28 cellular contexts compared by ENCODE assay signal in genomic region chr5:180377556-180378197, GRCh38. TPM values are rescaled to one million over a fixed set of nuclear protein-coding genes. Genes with fewer than 3 reads are reported as not detected.
"Had no signal": no experiment of that assay in that cellular context is flagged by ENCODE, and none has a peak within 500 bp of the region (broad histone marks: within the 10 kb centered on the region; RNA-seq: fewer than 3 reads in every experiment).

No MANE protein-coding gene starts in this region.

- H3K27me3 Mint-ChIP-seq: activated naive CD8-positive, alpha-beta T cell had no signal

- H3K9me3 ChIP-seq: adrenal gland, ascending aorta had no signal

- ATAC-seq: activated T-cell treated with anti-CD3 and anti-CD28 coated beads, Interleukin-2, amount 50 U/mL, for 72 hours; esophagus mucosa; WTC11 had no signal

- H3K4me1 ChIP-seq: adrenal gland had no signal

- DNase-seq: activated CD4-positive, alpha-beta memory T cell treated with anti-CD3 and anti-CD28 coated beads, Interleukin-2, amount 10 ng/mL, durations not matched to agents 7 days and 5 days; activated CD4-positive, alpha-beta T cell treated with anti-CD3 and anti-CD28 coated beads for 1 hour; activated CD4-positive, alpha-beta T cell treated with anti-CD3 and anti-CD28 coated beads for 4 hours; activated CD4-positive, alpha-beta T cell treated with anti-CD3 and anti-CD28 coated beads, Interleukin-2, amount 10 ng/mL, durations not matched to agents 7 days and 5 days; activated CD4-positive, alpha-beta T cell treated with anti-CD3 and anti-CD28 coated beads, Interleukin-2, amount 50 U/mL, for 4 hours; activated CD8-positive, alpha-beta memory T cell treated with anti-CD3 and anti-CD28 coated beads, Interleukin-2, amount 50 U/mL, for 48 hours; activated gamma-delta T cell treated with Interleukin-2 at 50 U/mL for 16 hours; activated naive CD4-positive, alpha-beta T cell treated with anti-CD3 and anti-CD28 coated beads, Interleukin-2, amount 50 U/mL, for 16 hours; activated naive CD4-positive, alpha-beta T cell treated with Interleukin-2 at 50 U/mL for 16 hours; activated T-cell treated with anti-CD3 and anti-CD28 coated beads for 4 hours; activated T-cell treated with anti-CD3 and anti-CD28 coated beads, Interleukin-2, amount 50 U/mL, for 24 hours; activated T-cell treated with anti-CD3 and anti-CD28 coated beads, Interleukin-2, amount 50 U/mL, for 72 hours; adrenal gland; amygdala; dermis blood vessel endothelial cell; effector CD8-positive, alpha-beta T cell; foreskin fibroblast; head of caudate nucleus; T-helper 2 cell had no signal

- H3K4me1 Mint-ChIP-seq: activated CD4-positive, alpha-beta memory T cell treated with anti-CD3 and anti-CD28 coated beads, Interleukin-2, amount 10 ng/mL, durations not matched to agents 7 days and 5 days; activated CD4-positive, alpha-beta T cell treated with anti-CD3 and anti-CD28 coated beads, Interleukin-2, amount 10 ng/mL, durations not matched to agents 7 days and 5 days; brain; central memory CD8-positive, alpha-beta T cell had no signal

- H3K36me3 Mint-ChIP-seq: activated naive CD8-positive, alpha-beta T cell; brain; WTC11 had no signal

- H3K27ac ChIP-seq: adrenal gland, coronary artery, VCaP had no signal

- H3K27me3 ChIP-seq: adrenal gland, ascending aorta had no signal

- H3K4me3 ChIP-seq: adrenal gland, ascending aorta, coronary artery had no signal

- H3K36me3 ChIP-seq: adrenal gland, ascending aorta had no signal

- H3K9me3 Mint-ChIP-seq: activated CD4-positive, alpha-beta memory T cell treated with anti-CD3 and anti-CD28 coated beads, Interleukin-2, amount 10 ng/mL, durations not matched to agents 7 days and 5 days; activated CD4-positive, alpha-beta T cell treated with anti-CD3 and anti-CD28 coated beads, Interleukin-2, amount 10 ng/mL, durations not matched to agents 7 days and 5 days; activated T-cell treated with anti-CD3 and anti-CD28 coated beads, Interleukin-2, amount 50 U/mL, for 24 hours; activated T-cell treated with anti-CD3 and anti-CD28 coated beads, Interleukin-2, amount 50 U/mL, for 72 hours; central memory CD8-positive, alpha-beta T cell; WTC11 had no signal

- H3K27ac Mint-ChIP-seq: activated CD4-positive, alpha-beta memory T cell treated with anti-CD3 and anti-CD28 coated beads, Interleukin-2, amount 10 ng/mL, durations not matched to agents 7 days and 5 days; activated CD4-positive, alpha-beta T cell treated with anti-CD3 and anti-CD28 coated beads, Interleukin-2, amount 10 ng/mL, durations not matched to agents 7 days and 5 days; activated naive CD8-positive, alpha-beta T cell; activated T-cell treated with anti-CD3 and anti-CD28 coated beads, Interleukin-2, amount 50 U/mL, for 24 hours; activated T-cell treated with anti-CD3 and anti-CD28 coated beads, Interleukin-2, amount 50 U/mL, for 72 hours; brain; WTC11 had no signal

- H3K4me3 Mint-ChIP-seq: activated CD4-positive, alpha-beta memory T cell treated with anti-CD3 and anti-CD28 coated beads, Interleukin-2, amount 10 ng/mL, durations not matched to agents 7 days and 5 days; activated CD4-positive, alpha-beta T cell treated with anti-CD3 and anti-CD28 coated beads, Interleukin-2, amount 10 ng/mL, durations not matched to agents 7 days and 5 days; activated naive CD8-positive, alpha-beta T cell; activated T-cell treated with anti-CD3 and anti-CD28 coated beads, Interleukin-2, amount 50 U/mL, for 24 hours; activated T-cell treated with anti-CD3 and anti-CD28 coated beads, Interleukin-2, amount 50 U/mL, for 72 hours; brain; central memory CD8-positive, alpha-beta T cell; WTC11 had no signal

RNA-seq across cellular contexts. Expression of gene GFPT2, which starts 24.5 kb away (rescaled TPM):
- total RNA-seq: activated CD4-positive, alpha-beta memory T cell treated with anti-CD3 and anti-CD28 coated beads, Interleukin-2, amount 10 ng/mL, durations not matched to agents 7 days and 5 days; T-helper 1 cell treated with Interleukin-12 subunit alpha and Interleukin-12 subunit beta and Interleukin-4 antibody, amounts not matched to agents 30 ng/mL and 1 ng/mL, for 36 hours had no signal
